28 cellular contexts compared by ENCODE assay signal in genomic region chr5:5149154-5149553, GRCh38. TPM values are rescaled to one million over a fixed set of nuclear protein-coding genes. Genes with fewer than 3 reads are reported as not detected.
"Had no signal": no experiment of that assay in that cellular context is flagged by ENCODE, and none has a peak within 500 bp of the region (broad histone marks: within the 10 kb centered on the region; RNA-seq: fewer than 3 reads in every experiment).

No MANE protein-coding gene starts in this region.

- H3K4me2 ChIP-seq: KMS-11 had no signal

- H3K4me1 ChIP-seq: Peyer's patch had no signal

- ATAC-seq: K562, PC-3 had no signal

- H3K9me3 ChIP-seq: Peyer's patch had no signal

- H3K27me3 ChIP-seq: Peyer's patch, SJSA1 had no signal

- FAIRE-seq: HTR-8/SVneo, K562 had no signal

- H3K27ac ChIP-seq: HL-60, KMS-11, Peyer's patch, SJSA1, SK-N-MC had no signal

- H3K36me3 ChIP-seq: Peyer's patch had no signal

- DNase-seq: Kasumi-1, MM.1S, NCI-H1092 treated with DMSO at 0.1 percent for 48 hours, NCI-H1436, NCI-H187, NCI-H2029, NCI-H2081 treated with DMSO at 0.1 percent for 48 hours, NCI-H2171, NCI-H226, NCI-H446, NCI-H510A, NCI-H524 treated with DMSO at 0.1 percent for 48 hours, NCI-H69, NCI-H774, PC-3, Peyer's patch, Right ventricle myocardium superior, RPMI8226, SIG-M5 had no signal

- H3K4me3 ChIP-seq: K562, Peyer's patch, SJSA1, SK-N-MC had no signal

RNA-seq across cellular contexts. Expression of gene ADAMTS16, which starts 9.0 kb away (rescaled TPM):
- total RNA-seq: K562; OCI-LY7; T-helper 1 cell treated with Interleukin-12 subunit alpha and Interleukin-12 subunit beta and Interleukin-4 antibody, amounts not matched to agents 30 ng/mL and 1 ng/mL, for 36 hours had no signal
- polyA plus RNA-seq: IgD-negative memory B cell, K562 had no signal
